ENCODE assay signal across 5 cellular contexts in the genomic region with DNA sequence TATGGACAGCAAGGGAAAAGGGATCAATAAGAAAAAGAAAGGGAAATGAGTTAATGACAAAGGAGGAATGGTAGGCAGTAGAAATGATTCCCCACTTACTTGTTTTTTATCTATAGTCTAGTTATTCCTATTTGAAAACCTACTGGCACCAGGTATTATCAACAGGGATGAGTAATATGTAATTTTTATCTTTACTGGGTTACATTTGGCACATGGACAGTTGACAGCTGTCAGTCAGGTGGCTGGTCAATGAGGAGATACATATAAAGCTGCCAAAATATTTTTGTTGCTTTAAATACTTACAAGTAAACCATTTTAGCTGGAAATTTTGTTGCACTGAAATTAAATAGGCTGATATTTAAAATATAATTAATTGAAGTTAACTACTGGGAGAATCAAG. TPM values are rescaled to one million over a fixed set of nuclear protein-coding genes. Genes with fewer than 3 reads are reported as not detected.
A peak's percentile ranks its signal among the peaks of the same experiment; 100 is the strongest.
DNase-seq lines count a peak whose midpoint lies in the region; ATAC-seq, FAIRE-seq and TF ChIP-seq lines count a peak whose summit lies in the region.
"Not testable (repeated sequence)": the region's sequence is repeated elsewhere in the genome, so short reads cannot be mapped to it uniquely, and the experiment has no call there.

No MANE protein-coding gene starts in this region.

- TF ChIP-seq CTCF in psoas muscle (IDR thresholded peaks at IDR 0.05): not testable (repeated sequence)

- H3K9me3 ChIP-seq in psoas muscle; skeletal muscle tissue (ENCODE audit: control insufficient read depth in 3 of 3, low read length in 3 of 3): not testable (repeated sequence)

- H3K4me1 ChIP-seq in psoas muscle: peaks cover 27% of the 10 kb centered on the region
- H3K4me1 ChIP-seq in skeletal muscle tissue (ENCODE audit: control insufficient read depth in 3 of 3, insufficient read depth in 3 of 3, low read length in 3 of 3): peaks cover 6 to 11% (median 8%) of the 10 kb centered on the region in 3 donors

- peak overlapping the region; percentile 56 for H3K4me3 ChIP-seq in psoas muscle
- peak overlapping the region in 2 of 3 donors; percentile 50 to 64 for H3K4me3 ChIP-seq in skeletal muscle tissue (ENCODE audit: low read length in 3 of 3)

- peak overlapping the region in 1 of 3 donors; percentile 58 for H3K9ac ChIP-seq in skeletal muscle tissue (ENCODE audit: low read depth in 1 of 3, low read length in 3 of 3)

- H3K36me3 ChIP-seq in psoas muscle (ENCODE audit: insufficient read depth in 1 of 2, low read depth in 1 of 2); skeletal muscle tissue (ENCODE audit: control insufficient read depth in 3 of 3, insufficient read depth in 3 of 3, low read length in 3 of 3): not testable (repeated sequence)

- FAIRE-seq in GM19239 (lab: Jason Lieb, UNC) (peak; percentile 54), colon (lab: Jason Lieb, UNC) (peak; percentile 49), islet of Langerhans (lab: Jason Lieb, UNC) (peak; percentile 41)

- H3K27ac ChIP-seq in psoas muscle (peak overlapping the region; percentile 88), skeletal muscle tissue (ENCODE audit: low read depth, low read length) (peak overlapping the region; percentile 89)

- intact Hi-C loops in psoas muscle (cut with DNase I): not testable (repeated sequence)

- H3K27me3 ChIP-seq in psoas muscle (ENCODE audit: insufficient read depth in 3 of 3, low read length in 2 of 3); skeletal muscle tissue (ENCODE audit: control insufficient read depth in 3 of 3, insufficient read depth in 3 of 3, low read length in 3 of 3): not testable (repeated sequence)

- not testable (repeated sequence) for DNase-seq in GM19239 (ENCODE audit: insufficient read length, low spot score); psoas muscle

- ATAC-seq in psoas muscle: peak; percentile 67 to 79 (median 78)

RNA-seq across cellular contexts. Expression of gene MEF2C, which starts 18.1 kb away (rescaled TPM):
- total RNA-seq in psoas muscle: 100 to 1,000 TPM; 148 to 530 (median 257) TPM
- polyA plus RNA-seq in psoas muscle: 10 to 100 TPM in 2 of 3 donors, 1 to 10 TPM in 1; 9.3 to 96.4 (median 32.0) TPM
- total RNA-seq in skeletal muscle tissue: 464 TPM
